8 cellular contexts compared by ENCODE assay signal in genomic region chr16:74695450-74696422, GRCh38. TPM values are rescaled to one million over a fixed set of nuclear protein-coding genes. Genes with fewer than 3 reads are reported as not detected.
DNase-seq lines count a peak whose midpoint lies in the region; ATAC-seq and TF ChIP-seq lines count a peak whose summit lies in the region.

No MANE protein-coding gene starts in this region.

- peak overlapping the region in 4 of 6 donors; percentile 47 to 93 (median 73) for H3K27ac Mint-ChIP-seq in naive B cell

- peak overlapping the region; percentile 71 for H3K4me3 Mint-ChIP-seq in activated T-cell treated with anti-CD3 and anti-CD28 coated beads, Interleukin-2, amount 50 U/mL, for 4 hours
- peak overlapping the region; percentile 73 to 91 (median 86) for H3K4me3 Mint-ChIP-seq in naive B cell

- no peaks in the 10 kb centered on the region for H4K20me1 ChIP-seq in PC-9 (ENCODE audit: insufficient read depth)

- H3K4me2 ChIP-seq in PC-9: peak overlapping the region; percentile 88

- peaks cover 43% of the 10 kb centered on the region for H3K4me1 Mint-ChIP-seq in activated T-cell treated with anti-CD3 and anti-CD28 coated beads, Interleukin-2, amount 50 U/mL, for 4 hours (ENCODE audit: low read depth)
- peaks cover 20 to 41% (median 32%) of the 10 kb centered on the region in 3 donors for H3K4me1 Mint-ChIP-seq in naive B cell

- CTCF ChIA-PET in PC-9 (lab: Charles Lee): no interaction called here

- POLR2A ChIA-PET in PC-9 (lab: Charles Lee; ENCODE audit: unreplicated experiment): interaction anchor here (0.7 kb wide), 1 partner anchor 8 kb away, joined by 5 read pairs; no protein-coding TSS in a partner anchor

- 0 out of 2 replicates have a peak, but pooled peaks cover under 1% of the 10 kb centered on the region for H3F3A ChIP-seq in PC-9 (ENCODE audit: insufficient read depth, low read depth)

- H3K9me2 ChIP-seq in PC-9 (ENCODE audit: insufficient read depth): no peaks in the 10 kb centered on the region

- H3K36me3 Mint-ChIP-seq in activated T-cell treated with anti-CD3 and anti-CD28 coated beads, Interleukin-2, amount 50 U/mL, for 4 hours (ENCODE audit: insufficient read depth): peaks cover 32% of the 10 kb centered on the region
- H3K36me3 Mint-ChIP-seq in naive B cell: peaks cover 14 to 24% of the 10 kb centered on the region in 2 donors

- WGBS in stomach, 5 donors: 47 to 54% (median 49%) methylated on average over 19 of the region's 19 CpGs

- no peaks in the 10 kb centered on the region for H3K9me3 ChIP-seq in PC-9 (ENCODE audit: insufficient read depth, low read depth)
- no peaks in the 10 kb centered on the region for H3K9me3 ChIP-seq in stomach

- DNase-seq in DMS53 treated with DMSO at 0.1 percent for 48 hours (lab: John Stamatoyannopoulos, UW; ENCODE audit: unreplicated experiment): peak; percentile 69
- peak; percentile 92 for DNase-seq in HuH-7.5 (ENCODE audit: low spot score)
- peak; percentile 52 to 77 for DNase-seq in PC-9
- peak; percentile 26 for DNase-seq in activated T-cell treated with anti-CD3 and anti-CD28 coated beads, Interleukin-2, amount 50 U/mL, for 4 hours
- DNase-seq in fibroblast of mammary gland (ENCODE audit: low read depth): peak; percentile 94
- DNase-seq in naive B cell: peak; percentile 62
- peak; percentile 80 for DNase-seq in stomach

- H3K4me1 ChIP-seq in PC-9 (replicated peaks; ENCODE audit: insufficient read depth) (peaks cover 19% of the 10 kb centered on the region; the same call in 1 of the 2 replicates), stomach (peaks cover 8 to 45% (median 25%) of the 10 kb centered on the region in 4 donors)

- H3K27me3 ChIP-seq in PC-9 (ENCODE audit: insufficient read depth, low read depth) (no peaks in the 10 kb centered on the region), stomach (no peaks in the 10 kb centered on the region)

- BruUV-seq in PC-9 (replicated peaks; lab: Mats Ljungman, UMichigan): no TSS peak

- H3K79me2 ChIP-seq in PC-9 (ENCODE audit: low read depth): peaks cover 10% of the 10 kb centered on the region; the same call in 1 of the 2 replicates

- H3K36me3 ChIP-seq in PC-9 (ENCODE audit: low read depth): no peaks in the 10 kb centered on the region
- H3K36me3 ChIP-seq in stomach: peaks cover 11 to 45% (median 37%) of the 10 kb centered on the region in 4 donors

- TF ChIP-seq POLR2A in stomach (IDR thresholded peaks at IDR 0.05): no peak

- H3K27me3 Mint-ChIP-seq in activated T-cell treated with anti-CD3 and anti-CD28 coated beads, Interleukin-2, amount 50 U/mL, for 4 hours (ENCODE audit: low read depth): no peaks in the 10 kb centered on the region
- H3K27me3 Mint-ChIP-seq in naive B cell: no peaks in the 10 kb centered on the region

- H3K27ac ChIP-seq in PC-9 (no peak overlapping the region), stomach (peak overlapping the region in 4 of 5 donors; percentile 39 to 59 (median 50))

- H3K4me3 ChIP-seq in PC-9: peak overlapping the region; percentile 54
- H3K4me3 ChIP-seq in fibroblast of mammary gland (ENCODE audit: control insufficient read depth, low read depth, low read length): peak overlapping the region; percentile 51
- peak overlapping the region; percentile 39 to 47 (median 40) for H3K4me3 ChIP-seq in stomach

- intact Hi-C loops in PC-9 (cut with micrococcal nuclease; ENCODE audit: unreplicated experiment) (no loop called here), stomach (cut with DNase I; ENCODE audit: low total_unique reads) (no loop called here)

- TF ChIP-seq EP300 in stomach (IDR thresholded peaks at IDR 0.05): no peak

- no peaks in the 10 kb centered on the region for H3K9me3 Mint-ChIP-seq in activated T-cell treated with anti-CD3 and anti-CD28 coated beads, Interleukin-2, amount 50 U/mL, for 4 hours
- H3K9me3 Mint-ChIP-seq in naive B cell: no peaks in the 10 kb centered on the region

- peak overlapping the region; percentile 72 for H2AFZ ChIP-seq in PC-9

- TF ChIP-seq CTCF in PC-9 (conservative IDR thresholded peaks at IDR 0.05): no peak
- TF ChIP-seq CTCF in fibroblast of mammary gland (conservative IDR thresholded peaks at IDR 0.05; ENCODE audit: control insufficient read depth, insufficient read depth, low read depth, low read length): no peak
- peak in 1 of 7 experiments; percentile 8 for TF ChIP-seq CTCF in stomach (IDR thresholded peaks at IDR 0.05)

- peak; percentile 87 for ATAC-seq in GM21619 (IDR thresholded peaks at IDR 0.05; ENCODE audit: unreplicated experiment)
- peak; percentile 56 to 57 for ATAC-seq in activated T-cell treated with anti-CD3 and anti-CD28 coated beads, Interleukin-2, amount 50 U/mL, for 4 hours
- ATAC-seq in naive B cell (ENCODE audit: low read depth in 2 of 2): peak; percentile 78 to 83

RNA-seq across cellular contexts. Expression of gene MLKL, which starts 4.9 kb away (rescaled TPM):
- 6.8 and 11.2 TPM in 2 replicates for total RNA-seq in PC-9 (2021)
- total RNA-seq in activated T-cell treated with anti-CD3 and anti-CD28 coated beads, Interleukin-2, amount 50 U/mL, for 4 hours: 10 to 100 TPM; 27.5 to 36.6 (median 30.9) TPM
- 1 to 10 TPM; 1.7 to 7.6 (median 3.8) TPM for polyA plus RNA-seq in naive B cell (ENCODE audit: low read depth in 6 of 6)
- 10 to 100 TPM in 3 of 5 donors, 1 to 10 TPM in 2; 6.7 to 23.3 (median 11.6) TPM for total RNA-seq in stomach
- polyA plus RNA-seq in stomach: 10 to 100 TPM in 1 of 3 donors, 1 to 10 TPM in 2; 7.3 to 17.4 (median 8.1) TPM

RNA-seq across cellular contexts. Expression of gene RFWD3, which starts 29.1 kb away (rescaled TPM):
- total RNA-seq in PC-9 (2021): 49.5 and 58.0 TPM in 2 replicates
- total RNA-seq in activated T-cell treated with anti-CD3 and anti-CD28 coated beads, Interleukin-2, amount 50 U/mL, for 4 hours: 10 to 100 TPM; 70.8 to 97.0 (median 76.3) TPM
- 10 to 100 TPM; 12.7 to 40.9 (median 23.7) TPM for polyA plus RNA-seq in naive B cell (ENCODE audit: low read depth in 6 of 6)
- 10 to 100 TPM; 11.0 to 65.6 (median 16.3) TPM for total RNA-seq in stomach
- 1 to 10 TPM; 4.1 to 6.7 (median 4.5) TPM for polyA plus RNA-seq in stomach

Comparison
In these comparisons a context has a peak if more than half of its experiments do, and no peak if none do; other contexts are left out.
1. DNase-seq: peak in every context shown above with its lines; median percentile 94 in fibroblast of mammary gland; 92 in HuH-7.5; 80 in stomach; 69 in DMS53 treated with DMSO at 0.1 percent for 48 hours; 64 in PC-9; 62 in naive B cell; 26 in activated T-cell treated with anti-CD3 and anti-CD28 coated beads, Interleukin-2, amount 50 U/mL, for 4 hours.